8 cellular contexts compared by ENCODE assay signal in the genomic region with DNA sequence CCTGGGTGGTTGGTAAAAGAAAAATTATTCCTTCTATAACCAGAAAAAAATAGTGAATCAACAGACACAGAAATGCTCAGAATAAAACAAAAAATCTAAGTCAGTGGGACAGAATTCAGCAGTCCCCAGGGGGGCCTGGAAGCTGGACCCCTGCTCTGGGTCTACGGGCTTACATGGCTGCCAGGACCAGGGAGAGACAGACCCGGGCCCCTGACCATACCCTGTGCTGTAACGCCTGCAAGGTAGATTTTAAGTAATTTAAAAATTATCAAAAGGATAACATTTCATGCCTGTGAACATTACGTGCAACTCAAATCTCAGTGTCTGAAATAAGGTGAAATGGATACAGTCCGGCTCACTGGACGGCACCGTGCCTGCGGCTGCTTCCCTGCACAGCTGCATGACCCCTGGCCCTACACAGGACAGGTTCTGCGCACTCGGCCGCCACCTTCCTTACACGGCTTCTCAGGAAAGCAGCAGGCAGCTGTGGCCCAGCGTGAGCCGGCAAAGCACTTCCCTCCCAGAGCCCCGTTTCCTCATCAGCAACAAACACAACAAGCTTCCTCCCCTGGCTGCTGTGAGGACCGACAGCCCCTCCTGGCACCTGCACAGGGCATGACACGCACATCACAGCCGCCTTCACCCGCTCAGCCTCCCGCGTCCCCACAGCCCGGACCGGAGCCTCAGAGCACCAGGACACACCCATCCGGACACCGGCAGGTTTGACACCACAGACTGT. TPM values are rescaled to one million over a fixed set of nuclear protein-coding genes. Genes with fewer than 3 reads are reported as not detected.
DNase-seq lines count a peak whose midpoint lies in the region; ATAC-seq and TF ChIP-seq lines count a peak whose summit lies in the region.

No MANE protein-coding gene starts in this region.

- peak; percentile 84 for ATAC-seq in GM18511 (IDR thresholded peaks at IDR 0.05; ENCODE audit: unreplicated experiment)

- no peak overlapping the region for H3K9ac ChIP-seq in endodermal cell (ENCODE audit: extremely low read depth, low read length, poor library complexity, severe bottlenecking)
- no peak overlapping the region for H3K9ac ChIP-seq in rectal smooth muscle tissue (ENCODE audit: low read length)

- H3K36me3 ChIP-seq in endodermal cell (ENCODE audit: control insufficient read depth, insufficient read depth, low read length) (no peaks in the 10 kb centered on the region), rectal smooth muscle tissue (ENCODE audit: control insufficient read depth, insufficient read depth, low read length) (peaks cover 2% of the 10 kb centered on the region), thyroid gland (no peaks in the 10 kb centered on the region)

- H3K36me3 Mint-ChIP-seq in endodermal cell (ENCODE audit: low read depth): peaks cover 2% of the 10 kb centered on the region

- H3K4me1 ChIP-seq in endodermal cell (ENCODE audit: control insufficient read depth, insufficient read depth, low read length) (peaks cover 11% of the 10 kb centered on the region), rectal smooth muscle tissue (ENCODE audit: control insufficient read depth, insufficient read depth, low read length) (peaks cover 14% of the 10 kb centered on the region), thyroid gland (peaks cover 5 to 15% of the 10 kb centered on the region in 2 donors)

- no peaks in the 10 kb centered on the region for H3K9me3 ChIP-seq in endodermal cell (ENCODE audit: control insufficient read depth, low read length)
- no peaks in the 10 kb centered on the region for H3K9me3 ChIP-seq in thyroid gland

- DNase-seq in KBM-7 (peak; percentile 93), endodermal cell (peak; percentile 82), SW 1271 (lab: John Stamatoyannopoulos, UW) (no peak), thyroid gland (no peak), NCI-H2227 treated with DMSO at 0.1 percent for 48 hours (lab: John Stamatoyannopoulos, UW) (no peak)
- DNase-seq in activated CD4-positive, alpha-beta T cell treated with anti-CD3 and anti-CD28 coated beads, Interleukin-2, amount 50 U/mL, for 1 hour: peak; percentile 76

- H3K9me3 Mint-ChIP-seq in endodermal cell: no peaks in the 10 kb centered on the region

- in situ Hi-C loops in KBM-7 (cut with MboI; ENCODE audit: low pct_unique_long_range_greater_than_20kb, low sequenced_read_pairs): no loop called here

- no peak overlapping the region for H3K27ac Mint-ChIP-seq in endodermal cell

- H3K4me3 Mint-ChIP-seq in endodermal cell: no peak overlapping the region

- TF ChIP-seq CTCF in endodermal cell (conservative IDR thresholded peaks at IDR 0.05): peak; percentile 47
- no peak for TF ChIP-seq CTCF in thyroid gland (IDR thresholded peaks at IDR 0.05)

- 78 to 79% methylated on average over 11 to 25 of the region's 25 CpGs for WGBS in endodermal cell (ENCODE audit: insufficient coverage in 1 of 2, insufficient read length in 1 of 2), 2 experiments
- WGBS in thyroid gland, 2 donors: 72 to 74% methylated on average over 22 to 25 of the region's 25 CpGs

- no peak for TF ChIP-seq POLR2A in thyroid gland (IDR thresholded peaks at IDR 0.05)

- no peaks in the 10 kb centered on the region for H3K27me3 ChIP-seq in endodermal cell (ENCODE audit: control insufficient read depth, insufficient read depth, low read length, poor library complexity, severe bottlenecking)
- H3K27me3 ChIP-seq in rectal smooth muscle tissue (ENCODE audit: control insufficient read depth, insufficient read depth, low read length): no peaks in the 10 kb centered on the region
- H3K27me3 ChIP-seq in thyroid gland: no peaks in the 10 kb centered on the region

- H3K27ac ChIP-seq in endodermal cell (ENCODE audit: low read depth, low read length) (peak overlapping the region; percentile 22), rectal smooth muscle tissue (ENCODE audit: low read depth, low read length) (no peak overlapping the region), thyroid gland (no peak overlapping the region)

- peaks cover 31% of the 10 kb centered on the region for H3K4me1 Mint-ChIP-seq in endodermal cell

- H3K4me3 ChIP-seq in endodermal cell (ENCODE audit: low read length) (no peak overlapping the region), rectal smooth muscle tissue (ENCODE audit: low read length) (peak overlapping the region; percentile 13), thyroid gland (replicated peaks in 1 of 3) (no peak overlapping the region)

- intact Hi-C loops in thyroid gland (cut with DNase I): no loop called here

- H3K27me3 Mint-ChIP-seq in endodermal cell (ENCODE audit: insufficient read depth): no peaks in the 10 kb centered on the region

RNA-seq across cellular contexts. Expression of a gene that starts 22.2 kb away (rescaled TPM):
- total RNA-seq in endodermal cell: 10 to 100 TPM in 1 of 2 donors, 1 to 10 TPM in 1; 6.3 to 12.0 TPM
- polyA plus RNA-seq in endodermal cell (2013, experiment 1 of 2): 27.0 TPM
- polyA plus RNA-seq in endodermal cell (2013, experiment 2 of 2): 25.2 TPM
- 10 to 100 TPM; 22.3 to 32.3 (median 25.5) TPM for total RNA-seq in thyroid gland

Comparison
In these comparisons a context has a peak if more than half of its experiments do, and no peak if none do; other contexts are left out.
1. DNase-seq: peak in KBM-7 (single experiment), activated CD4-positive, alpha-beta T cell treated with anti-CD3 and anti-CD28 coated beads, Interleukin-2, amount 50 U/mL, for 1 hour (single experiment) and endodermal cell (single experiment); none in SW 1271 (0 of 2), thyroid gland (0 of 2) and NCI-H2227 treated with DMSO at 0.1 percent for 48 hours (single experiment).